ENCODE assay signal across 17 cellular contexts in the genomic region with DNA sequence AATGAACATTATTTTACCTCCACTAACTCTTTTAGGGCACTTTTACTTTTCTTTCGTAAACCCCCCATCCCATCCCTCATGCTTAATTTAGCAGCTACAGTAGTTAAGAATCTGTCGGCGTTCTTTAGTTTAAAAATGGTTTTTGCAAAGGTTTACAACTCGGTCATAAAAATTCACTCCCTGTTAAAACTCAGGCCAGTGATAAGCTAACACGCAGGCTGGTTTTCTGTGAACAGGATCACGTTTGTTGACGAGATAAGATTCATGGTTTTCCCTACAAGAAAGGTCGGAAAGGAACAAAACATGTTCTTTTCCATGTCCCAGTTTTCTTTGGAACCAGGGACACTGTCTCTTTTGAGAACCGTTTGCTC.
"Had no signal": no experiment of that assay in that cellular context is flagged by ENCODE, and none has a peak within 500 bp of the region (broad histone marks: within the 10 kb centered on the region; RNA-seq: fewer than 3 reads in every experiment).

No MANE protein-coding gene starts in this region.

- H3K36me3 Mint-ChIP-seq: activated naive CD4-positive, alpha-beta T cell treated with anti-CD3 and anti-CD28 coated beads, Interleukin-2, amount 50 U/mL, for 72 hours; stimulated activated memory B cell treated with anti-CD40 and anti-IgM and Interleukin-4, amounts not matched to agents 10 μg/mL and 1 μg/mL and 100 μg/mL, for 72 hours; WTC11 had no signal

- H3K4me3 ChIP-seq: breast epithelium, tibial nerve had no signal

- H3K27ac Mint-ChIP-seq: activated CD8-positive, alpha-beta T cell treated with anti-CD3 and anti-CD28 coated beads for 36 hours; activated naive CD4-positive, alpha-beta T cell treated with anti-CD3 and anti-CD28 coated beads, Interleukin-2, amount 50 U/mL, for 72 hours; effector memory CD8-positive, alpha-beta T cell; stimulated activated memory B cell treated with anti-CD40 and anti-IgM and Interleukin-4, amounts not matched to agents 10 μg/mL and 1 μg/mL and 100 μg/mL, for 72 hours; WTC11 had no signal

- H3K4me3 Mint-ChIP-seq: activated CD8-positive, alpha-beta T cell treated with anti-CD3 and anti-CD28 coated beads for 36 hours; effector memory CD8-positive, alpha-beta T cell; stimulated activated memory B cell treated with anti-CD40 and anti-IgM and Interleukin-4, amounts not matched to agents 10 μg/mL and 1 μg/mL and 100 μg/mL, for 72 hours; WTC11 had no signal

- H3K9ac ChIP-seq: parathyroid adenoma had no signal

- H3K27ac ChIP-seq: breast epithelium, parathyroid adenoma, tibial nerve had no signal

- H3K9me3 ChIP-seq: breast epithelium, tibial nerve had no signal

- H3K4me1 ChIP-seq: breast epithelium, parathyroid adenoma had no signal

- H3K9me3 Mint-ChIP-seq: activated CD8-positive, alpha-beta T cell treated with anti-CD3 and anti-CD28 coated beads for 36 hours; activated naive CD4-positive, alpha-beta T cell treated with anti-CD3 and anti-CD28 coated beads, Interleukin-2, amount 50 U/mL, for 72 hours; effector memory CD8-positive, alpha-beta T cell; stimulated activated memory B cell treated with anti-CD40 and anti-IgM and Interleukin-4, amounts not matched to agents 10 μg/mL and 1 μg/mL and 100 μg/mL, for 72 hours; WTC11 had no signal

- H3K36me3 ChIP-seq: breast epithelium, tibial nerve had no signal

- H3K79me2 ChIP-seq: parathyroid adenoma had no signal

- H2AFZ ChIP-seq: parathyroid adenoma had no signal

- DNase-seq: activated CD4-positive, alpha-beta T cell treated with anti-CD3 and anti-CD28 coated beads for 4 hours; activated CD8-positive, alpha-beta T cell treated with anti-CD3 and anti-CD28 coated beads for 36 hours; activated gamma-delta T cell; amniotic stem cell; cerebellar nuclear complex; effector memory CD8-positive, alpha-beta T cell; kidney; left ventricle myocardium superior; stimulated activated CD4-positive, alpha-beta T cell treated with anti-CD3 and anti-CD28 coated beads, Interleukin-12 subunit alpha, Interleukin-12 subunit beta, amount 100 ng/mL, for 4 hours; stimulated activated CD4-positive, alpha-beta T cell treated with anti-CD3 and anti-CD28 coated beads, Interleukin-2, amount 100 ng/mL, for 24 hours; T-helper 2 cell had no signal

- ATAC-seq: activated CD8-positive, alpha-beta T cell treated with anti-CD3 and anti-CD28 coated beads for 36 hours; activated naive CD4-positive, alpha-beta T cell treated with anti-CD3 and anti-CD28 coated beads, Interleukin-2, amount 50 U/mL, for 72 hours; effector memory CD8-positive, alpha-beta T cell; left ventricle myocardium superior; stimulated activated memory B cell treated with anti-CD40 and anti-IgM and Interleukin-4, amounts not matched to agents 10 μg/mL and 1 μg/mL and 100 μg/mL, for 72 hours; WTC11 had no signal
